ENCODE assay signal across 10 cellular contexts in the genomic region with DNA sequence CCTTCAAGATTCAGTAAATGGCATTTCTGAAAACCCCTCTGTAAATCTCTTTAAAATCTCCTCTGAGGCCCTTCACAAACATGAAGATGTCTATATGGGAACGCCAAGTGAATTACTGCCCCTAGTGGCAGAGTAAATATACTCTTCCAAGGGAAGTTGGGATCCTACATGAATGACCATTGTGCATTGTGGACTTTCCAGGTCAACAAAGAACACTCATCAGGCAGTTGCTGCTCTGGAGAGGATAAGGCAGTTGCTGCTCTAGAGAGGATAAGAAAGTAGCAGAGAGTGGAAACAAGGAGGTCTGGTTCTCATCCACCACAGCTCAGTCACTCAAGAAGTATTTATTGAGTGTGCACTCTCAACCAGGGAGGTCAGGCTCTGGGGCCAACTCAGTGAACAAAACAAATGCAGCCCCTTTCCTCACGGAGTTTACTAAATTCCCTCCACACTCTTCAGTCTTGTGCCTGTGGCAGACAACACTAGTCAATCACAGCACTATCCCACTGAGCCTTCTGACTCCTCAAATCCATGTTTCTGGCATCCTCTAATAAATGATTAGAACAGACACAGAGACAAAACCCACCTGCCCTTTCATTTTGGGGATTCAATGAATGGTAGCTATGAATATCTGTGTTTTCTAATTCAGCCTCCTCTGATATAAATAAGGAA. TPM values are rescaled to one million over a fixed set of nuclear protein-coding genes. Genes with fewer than 3 reads are reported as not detected.
DNase-seq lines count a peak whose midpoint lies in the region; TF ChIP-seq lines count a peak whose summit lies in the region.
"Had no signal": no experiment of that assay in that cellular context is flagged by ENCODE, and none has a peak within 500 bp of the region (broad histone marks: within the 10 kb centered on the region; RNA-seq: fewer than 3 reads in every experiment).

No MANE protein-coding gene starts in this region.

- POLR2A ChIA-PET in SK-N-SH (lab: Yijun Ruan, JAX) = no interaction called here

- TF ChIP-seq RAD21 in SK-N-SH (IDR thresholded peaks at IDR 0.05; ENCODE audit: low read length) = no peak

- H3K36me3 ChIP-seq in H7 (replicated peaks; ENCODE audit: control insufficient read depth, insufficient read depth, low read length) = no peaks in the 10 kb centered on the region
- no peaks in the 10 kb centered on the region for H3K36me3 ChIP-seq in SK-N-SH (replicated peaks in 1 of 2; ENCODE audit: control insufficient read depth in 1 of 2, insufficient read depth in 2 of 2, low read length in 1 of 2)
- no peaks in the 10 kb centered on the region for H3K36me3 ChIP-seq in kidney epithelial cell (ENCODE audit: control insufficient read depth, insufficient read depth, low read length)
- H3K36me3 ChIP-seq in neuronal stem cell (replicated peaks in 1 of 2; ENCODE audit: control insufficient read depth in 2 of 2, insufficient read depth in 2 of 2, low read length in 2 of 2) = no peaks in the 10 kb centered on the region

- no peaks in the 10 kb centered on the region for H4K20me1 ChIP-seq in SK-N-SH (ENCODE audit: insufficient read depth)

- DNase-seq in CD1c-positive myeloid dendritic cell (ENCODE audit: extremely low spot score) (peak; percentile 34), H7 (peak; percentile 45), SK-N-SH (no peak), kidney epithelial cell (ENCODE audit: low read depth) (no peak), neuronal stem cell (ENCODE audit: low spot score) (no peak), GM03348 (ENCODE audit: low spot score) (no peak), NCI-H1436 (lab: John Stamatoyannopoulos, UW) (no peak)
- no peak for DNase-seq in activated CD4-positive, alpha-beta T cell treated with anti-CD3 and anti-CD28 coated beads, Interleukin-2, amount 50 U/mL, for 4 hours
- DNase-seq: activated effector memory CD4-positive, alpha-beta T cell treated with Interleukin-2 at 50 U/mL for 16 hours; NCI-H226 had no signal

- H3K4me3 ChIP-seq in H7 (ENCODE audit: insufficient read depth, low read depth, low read length) (no peak overlapping the region), SK-N-SH (ENCODE audit: low read depth in 2 of 2, low read length in 1 of 2) (no peak overlapping the region; a peak in 1 of 4 replicates), kidney epithelial cell (ENCODE audit: low read depth, low read length) (no peak overlapping the region), neuronal stem cell (ENCODE audit: low read length in 2 of 2) (no peak overlapping the region)

- H3K23ac ChIP-seq in neuronal stem cell (ENCODE audit: low read depth, low read length, poor library complexity) = no peak overlapping the region

- no peaks in the 10 kb centered on the region for H3K79me2 ChIP-seq in SK-N-SH (ENCODE audit: insufficient read depth)

- no peaks in the 10 kb centered on the region for H3K9me2 ChIP-seq in SK-N-SH

- peak; percentile 44; the same call in 1 of the 2 replicates for TF ChIP-seq CTCF in SK-N-SH (IDR thresholded peaks at IDR 0.05)
- TF ChIP-seq CTCF in kidney epithelial cell (IDR thresholded peaks at IDR 0.05; ENCODE audit: insufficient read depth, low read length, poor library complexity, severe bottlenecking) = peak; percentile 31

- H3K4me1 ChIP-seq in SK-N-SH (ENCODE audit: control insufficient read depth in 1 of 2, insufficient read depth in 2 of 2, low read depth in 1 of 2, low read length in 1 of 2) = no peaks in the 10 kb centered on the region
- H3K4me1 ChIP-seq in neuronal stem cell (ENCODE audit: control insufficient read depth in 2 of 2, insufficient read depth in 1 of 2, low read depth in 1 of 2, low read length in 2 of 2) = peaks cover 4 to 6% of the 10 kb centered on the region in 2 donors

- H3K9ac ChIP-seq in SK-N-SH (no peak overlapping the region), neuronal stem cell (ENCODE audit: low read depth, low read length, poor library complexity) (no peak overlapping the region)

- H2AFZ ChIP-seq in SK-N-SH (ENCODE audit: low read depth) = no peak overlapping the region
- H2AFZ ChIP-seq in neuronal stem cell (ENCODE audit: low read length) = no peak overlapping the region

- H4K91ac ChIP-seq in neuronal stem cell (ENCODE audit: low read depth, low read length, poor library complexity) = no peak overlapping the region

- no peak overlapping the region for H3K27ac ChIP-seq in SK-N-SH (ENCODE audit: low read depth in 2 of 2, low read length in 1 of 2)
- no peak overlapping the region for H3K27ac ChIP-seq in neuronal stem cell (replicated peaks; ENCODE audit: low read length)

- H3K14ac ChIP-seq in neuronal stem cell (ENCODE audit: low read length) = no peak overlapping the region

- H3K4me2 ChIP-seq in SK-N-SH (no peak overlapping the region), neuronal stem cell (ENCODE audit: insufficient read depth, low read length, poor library complexity, severe bottlenecking) (no peak overlapping the region)

- CTCF ChIA-PET in SK-N-SH (lab: Yijun Ruan, JAX) = interaction anchor here (1.0 to 1.2 kb wide), 5 partner anchors 12 to 82 kb away, joined by 3 read pairs; no protein-coding TSS in a partner anchor

- no peaks in the 10 kb centered on the region for H3K9me3 ChIP-seq in SK-N-SH
- H3K9me3 ChIP-seq in neuronal stem cell (replicated peaks in 1 of 2; ENCODE audit: control insufficient read depth in 2 of 2, insufficient read depth in 1 of 2, low read depth in 1 of 2, low read length in 2 of 2) = peaks cover 0 to 3% of the 10 kb centered on the region in 2 donors

- H3K18ac ChIP-seq in neuronal stem cell (ENCODE audit: low read length) = no peak overlapping the region

- no peak overlapping the region for H2BK120ac ChIP-seq in neuronal stem cell (ENCODE audit: low read depth, low read length)

- H2BK5ac ChIP-seq in neuronal stem cell (ENCODE audit: low read length) = no peak overlapping the region

- WGBS in SK-N-SH (ENCODE audit: low lambda C conversion rate) = 42% methylated on average over 2 of the region's 2 CpGs
- WGBS in neuronal stem cell (ENCODE audit: extremely low coverage in 2 of 2, insufficient read length in 2 of 2, insufficient replicate concordance in 1 of 2), 2 donors = no CpG with 5 or more reads among the region's 2 CpGs

- TF ChIP-seq EP300 in SK-N-SH (IDR thresholded peaks at IDR 0.05; ENCODE audit: borderline replicate concordance in 1 of 2, low read depth in 1 of 2, low read length in 1 of 2) = no peak

- no peaks in the 10 kb centered on the region for H3K79me1 ChIP-seq in neuronal stem cell (ENCODE audit: low read depth, low read length)

- no peak overlapping the region for H2BK12ac ChIP-seq in neuronal stem cell (ENCODE audit: low read length)

- no peak overlapping the region for H2AK5ac ChIP-seq in neuronal stem cell (ENCODE audit: low read depth, low read length)

- H3K27me3 ChIP-seq in H7 (ENCODE audit: control insufficient read depth, insufficient read depth, low read length) (no peaks in the 10 kb centered on the region), SK-N-SH (ENCODE audit: insufficient read depth) (no peaks in the 10 kb centered on the region), kidney epithelial cell (ENCODE audit: control insufficient read depth, insufficient read depth, low read length) (no peaks in the 10 kb centered on the region), neuronal stem cell (ENCODE audit: control insufficient read depth in 3 of 3, insufficient read depth in 3 of 3, low read depth in 1 of 3, low read length in 3 of 3) (no peaks in the 10 kb centered on the region)

- no peak overlapping the region for H2BK15ac ChIP-seq in neuronal stem cell (ENCODE audit: low read length)

- no peaks in the 10 kb centered on the region for H3F3A ChIP-seq in SK-N-SH (replicated peaks; ENCODE audit: insufficient read depth)

- no peak overlapping the region for H4K8ac ChIP-seq in neuronal stem cell (ENCODE audit: low read depth, low read length)

- no peak overlapping the region for H3K4ac ChIP-seq in neuronal stem cell (ENCODE audit: low read length)

TF ChIP-seq in SK-N-SH, 30 proteins besides CTCF, POLR2A, EP300 and RAD21:
- no peak for TF ChIP-seq ELF1 (IDR thresholded peaks at IDR 0.05)
- no peak for TF ChIP-seq TEAD4 (IDR thresholded peaks at IDR 0.05; ENCODE audit: borderline replicate concordance, insufficient read depth)
- TF ChIP-seq, protein P1, sequence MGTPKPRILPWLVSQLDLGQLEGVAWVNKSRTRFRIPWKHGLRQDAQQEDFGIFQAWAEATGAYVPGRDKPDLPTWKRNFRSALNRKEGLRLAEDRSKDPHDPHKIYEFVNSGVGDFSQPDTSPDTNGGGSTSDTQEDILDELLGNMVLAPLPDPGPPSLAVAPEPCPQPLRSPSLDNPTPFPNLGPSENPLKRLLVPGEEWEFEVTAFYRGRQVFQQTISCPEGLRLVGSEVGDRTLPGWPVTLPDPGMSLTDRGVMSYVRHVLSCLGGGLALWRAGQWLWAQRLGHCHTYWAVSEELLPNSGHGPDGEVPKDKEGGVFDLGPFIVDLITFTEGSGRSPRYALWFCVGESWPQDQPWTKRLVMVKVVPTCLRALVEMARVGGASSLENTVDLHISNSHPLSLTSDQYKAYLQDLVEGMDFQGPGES (IDR thresholded peaks at IDR 0.05; ENCODE audit: low read depth, low read length) = no peak

RNA-seq across cellular contexts. Expression of a gene that starts 52.9 kb away (rescaled TPM):
- total RNA-seq in H7 (2014; rRNA removed; shearing (Covaris generic)) = under 0.01 and 0.03 TPM in 2 replicates
- 0.07 and 0.08 TPM in 2 replicates for polyA plus RNA-seq in SK-N-SH (2012; rRNA removed)
- 0.05 and 0.14 TPM in 2 replicates for polyA plus RNA-seq in SK-N-SH (2012; cell fraction: cytosol; rRNA removed)
- polyA plus RNA-seq in SK-N-SH (2012; cell fraction: nucleus; rRNA removed) = 0.01 and 0.08 TPM in 2 replicates
- not detected in 2 replicates for total RNA-seq in kidney epithelial cell
- 0.01 TPM for polyA plus RNA-seq in neuronal stem cell (2013, experiment 1 of 2)
- polyA plus RNA-seq in neuronal stem cell (2013, experiment 2 of 2) = 0.04 TPM

Comparison
In these comparisons a context has a peak if more than half of its experiments do, and no peak if none do; other contexts are left out.
1. DNase-seq: peak in CD1c-positive myeloid dendritic cell (single experiment) and H7 (single experiment); none in SK-N-SH (single experiment), kidney epithelial cell (single experiment), neuronal stem cell (single experiment), activated CD4-positive, alpha-beta T cell treated with anti-CD3 and anti-CD28 coated beads, Interleukin-2, amount 50 U/mL, for 4 hours (0 of 2), GM03348 (single experiment) and NCI-H1436 (single experiment).